In genomic region chr1:161784963-161785362, GRCh38 we compare ENCODE assay signal across 17 cellular contexts. TPM values are rescaled to one million over a fixed set of nuclear protein-coding genes. Genes with fewer than 3 reads are reported as not detected.
DNase-seq lines count a peak whose midpoint lies in the region; ATAC-seq, FAIRE-seq and TF ChIP-seq lines count a peak whose summit lies in the region.
"Had no signal": no experiment of that assay in that cellular context is flagged by ENCODE, and none has a peak within 500 bp of the region (broad histone marks: within the 10 kb centered on the region; RNA-seq: fewer than 3 reads in every experiment).

No MANE protein-coding gene starts in this region.

- H4K20me1 ChIP-seq in HepG2 (ENCODE audit: insufficient read depth, low read length) = no peaks in the 10 kb centered on the region

- H3K4me1 Mint-ChIP-seq in T-helper 17 cell (peaks cover 14% of the 10 kb centered on the region), mesothelial cell of epicardium (no peaks in the 10 kb centered on the region)

- ATAC-seq in right lobe of liver (peak in 3 of 4 donors; percentile 29 to 63 (median 51)), HepG2 (no peak), T-helper 17 cell (no peak)

- H3K4me1 ChIP-seq in right lobe of liver (no peaks in the 10 kb centered on the region), HepG2 (ENCODE audit: insufficient read depth, low read length) (no peaks in the 10 kb centered on the region)
- H3K4me1 ChIP-seq: BE2C, SJSA1 had no signal

- H2AFZ ChIP-seq in HepG2 (ENCODE audit: low read length) = no peak overlapping the region

- no peak for TF ChIP-seq CTCF in right lobe of liver (IDR thresholded peaks at IDR 0.05)
- no peak for TF ChIP-seq CTCF in HepG2 (CRISPR knock-in tag; IDR thresholded peaks at IDR 0.05)
- TF ChIP-seq CTCF in mesothelial cell of epicardium (IDR thresholded peaks at IDR 0.05; ENCODE audit: unreplicated experiment) = no peak

- H3K4me3 Mint-ChIP-seq in T-helper 17 cell (no peak overlapping the region), mesothelial cell of epicardium (no peak overlapping the region)
- H3K4me3 Mint-ChIP-seq: CD4-positive, alpha-beta T cell had no signal

- intact Hi-C loops in right lobe of liver (cut with DNase I) (no loop called here), HepG2 (cut with micrococcal nuclease; ENCODE audit: unreplicated experiment) (no loop called here)

- no peak overlapping the region for H3K9ac ChIP-seq in HepG2 (ENCODE audit: insufficient read depth, low read depth, low read length)

- H3K79me2 ChIP-seq in HepG2 (ENCODE audit: insufficient read depth, low read length) = no peaks in the 10 kb centered on the region

- POLR2A ChIA-PET in HepG2 (lab: Yijun Ruan, JAX) = no interaction called here

- DNase-seq in right lobe of liver = no peak
- no peak for DNase-seq in HepG2 (ENCODE audit: low spot score)
- DNase-seq in T-helper 17 cell = no peak
- DNase-seq in midbrain (lab: John Stamatoyannopoulos, UW) = peak; percentile 50
- peak; percentile 44 for DNase-seq in superior temporal gyrus (ENCODE audit: extremely low spot score)
- DNase-seq in mesothelial cell of epicardium (ENCODE audit: low spot score in 2 of 2, unreplicated experiment in 2 of 2) = no peak
- DNase-seq in mucosa of gallbladder (ENCODE audit: low spot score) = no peak
- no peak for DNase-seq in NCI-H1417 (lab: John Stamatoyannopoulos, UW)
- DNase-seq: BE2C; CD4-positive, alpha-beta T cell; NCI-H1105 treated with DMSO at 0.1 percent for 48 hours; NCI-H187 treated with DMSO at 0.1 percent for 48 hours; NCI-H446; NCI-H69; NK-92 treated with Interleukin-12 subunit alpha and Interleukin-12 subunit beta, amount 100 ng/mL, for 24 hours; RPMI8226 had no signal

- TF ChIP-seq RAD21 in HepG2 (CRISPR knock-in tag; IDR thresholded peaks at IDR 0.05) = no peak

- TF ChIP-seq EP300 in HepG2 (IDR thresholded peaks at IDR 0.05; ENCODE audit: low read depth in 2 of 2, low read length in 2 of 2) (no peak), HepG2 (CRISPR knock-in tag; IDR thresholded peaks at IDR 0.05; ENCODE audit: borderline replicate concordance) (no peak)

- in situ Hi-C loops in HepG2 (cut with HindIII; ENCODE audit: extremely low pct_ligation_motif_present, low pct_unique_long_range_greater_than_20kb) = no loop called here

- H3K36me3 Mint-ChIP-seq in T-helper 17 cell (ENCODE audit: low read depth) (peaks cover 10% of the 10 kb centered on the region), mesothelial cell of epicardium (peaks cover 8% of the 10 kb centered on the region)

- no peak for TF ChIP-seq POLR2A in right lobe of liver (IDR thresholded peaks at IDR 0.05)
- TF ChIP-seq POLR2A in HepG2 (IDR thresholded peaks at IDR 0.05; ENCODE audit: insufficient read depth in 1 of 2, low read depth in 2 of 2, low read length in 2 of 2) = no peak

- H3K4me3 ChIP-seq in right lobe of liver = no peak overlapping the region
- no peak overlapping the region for H3K4me3 ChIP-seq in HepG2 (replicated peaks in 1 of 3; ENCODE audit: insufficient read depth in 1 of 3, low read depth in 2 of 3, low read length in 3 of 3)
- H3K4me3 ChIP-seq: SJSA1 had no signal

- no peak overlapping the region for H3K27ac ChIP-seq in right lobe of liver
- no peak overlapping the region for H3K27ac ChIP-seq in HepG2 (ENCODE audit: extremely low read length, insufficient read depth, low read length)
- H3K27ac ChIP-seq: SJSA1 had no signal

- H3K27ac Mint-ChIP-seq in T-helper 17 cell = peak overlapping the region; percentile 32
- no peak overlapping the region for H3K27ac Mint-ChIP-seq in mesothelial cell of epicardium

- H3K27me3 Mint-ChIP-seq in T-helper 17 cell (no peaks in the 10 kb centered on the region), mesothelial cell of epicardium (ENCODE audit: low read depth) (no peaks in the 10 kb centered on the region)
- H3K27me3 Mint-ChIP-seq: CD4-positive, alpha-beta T cell had no signal

- no peak for FAIRE-seq in HepG2 (lab: Jason Lieb, UNC)

- H3K4me2 ChIP-seq in HepG2 (ENCODE audit: low read depth, low read length) = no peak overlapping the region

- H3K9me3 ChIP-seq in right lobe of liver = no peaks in the 10 kb centered on the region
- H3K9me3 ChIP-seq in HepG2 (ENCODE audit: low read length) = no peaks in the 10 kb centered on the region
- H3K9me3 ChIP-seq in T-helper 17 cell (ENCODE audit: control insufficient read depth, low read length, poor library complexity, severe bottlenecking) = no peaks in the 10 kb centered on the region
- H3K9me3 ChIP-seq: BE2C, SJSA1 had no signal

- CTCF ChIA-PET in HepG2 (lab: Yijun Ruan, JAX; ENCODE audit: low intra/inter-chr PET ratio, low total read pairs) = no interaction called here

- 31% methylated on average over 1 of the region's 1 CpG for WGBS in right lobe of liver (ENCODE audit: insufficient coverage, low coverage, low lambda C conversion rate, missing lambda C conversion rate)
- WGBS in HepG2 (ENCODE audit: low lambda C conversion rate) = 97% methylated on average over 1 of the region's 1 CpG

- H3K36me3 ChIP-seq in right lobe of liver (peaks cover 0 to 54% (median 18%) of the 10 kb centered on the region in 4 donors), HepG2 (replicated peaks in 1 of 2; ENCODE audit: control insufficient read depth in 1 of 2, insufficient read depth in 2 of 2, low read length in 2 of 2) (peaks cover 8 to 44% of the 10 kb centered on the region in 2 experiments; a peak in 4 of 5 replicates)

- BruUV-seq in HepG2 (replicated peaks; lab: Mats Ljungman, UMichigan) = no TSS peak

- H3K9me3 Mint-ChIP-seq in mesothelial cell of epicardium = no peaks in the 10 kb centered on the region
- H3K9me3 Mint-ChIP-seq: CD4-positive, alpha-beta T cell had no signal

- H3K27me3 ChIP-seq in right lobe of liver (no peaks in the 10 kb centered on the region), HepG2 (ENCODE audit: control insufficient read depth in 1 of 2, insufficient read depth in 2 of 2, low read length in 2 of 2) (no peaks in the 10 kb centered on the region)
- H3K27me3 ChIP-seq: BE2C, SJSA1 had no signal

TF ChIP-seq in HepG2, 621 proteins besides CTCF, POLR2A, EP300 and RAD21:
- no peak for TF ChIP-seq NCOA5 (CRISPR knock-in tag; IDR thresholded peaks at IDR 0.05)

RNA-seq across cellular contexts. Expression of gene ATF6, which starts 18.8 kb away (rescaled TPM):
- 10 to 100 TPM; 16.5 to 24.4 (median 20.4) TPM for total RNA-seq in right lobe of liver
- total RNA-seq in HepG2 (2016; rRNA removed; fragmentation: Illumina TruSeq; extraction: Trizol) = 10.5 and 13.2 TPM in 2 replicates
- 1.8 TPM in 2 replicates for total RNA-seq in HepG2 (2016; cell fraction: cytosol; rRNA removed; fragmentation: Illumina TruSeq; extraction: Trizol; ENCODE audit: low read depth)
- 9.5 and 13.6 TPM in 2 replicates for total RNA-seq in HepG2 (2016; cell fraction: insoluble cytoplasmic fraction; rRNA removed; fragmentation: Illumina TruSeq; extraction: Trizol)
- 3.0 and 3.7 TPM in 2 replicates for total RNA-seq in HepG2 (2016; cell fraction: membrane; rRNA removed; fragmentation: Illumina TruSeq; extraction: Trizol)
- 17.5 and 19.5 TPM in 2 replicates for total RNA-seq in HepG2 (2016; cell fraction: nucleus; rRNA removed; fragmentation: Illumina TruSeq; extraction: Trizol)
- polyA plus RNA-seq in HepG2 (2011; rRNA removed) = 12.9 and 14.5 TPM in 2 replicates
- 7.9 and 12.5 TPM in 2 replicates for polyA plus RNA-seq in HepG2 (2011; cell fraction: cytosol; rRNA removed)
- polyA plus RNA-seq in HepG2 (2011; cell fraction: nucleus; rRNA removed) = 3.8 and 5.4 TPM in 2 replicates
- 12.0 and 12.6 TPM in 2 replicates for polyA plus RNA-seq in HepG2 (2012)
- 0.79 and 0.95 TPM in 2 replicates for polyA plus RNA-seq in HepG2 (2016; cell fraction: cytosol; fragmentation: Illumina TruSeq; extraction: Trizol; ENCODE audit: low read depth)
- 8.2 and 8.6 TPM in 2 replicates for polyA plus RNA-seq in HepG2 (2016; cell fraction: insoluble cytoplasmic fraction; fragmentation: Illumina TruSeq; extraction: Trizol; ENCODE audit: low read depth)
- polyA plus RNA-seq in HepG2 (2016; cell fraction: membrane; fragmentation: Illumina TruSeq; extraction: Trizol; ENCODE audit: low read depth) = 1.6 and 2.6 TPM in 2 replicates
- polyA plus RNA-seq in HepG2 (2016; cell fraction: nucleus; fragmentation: Illumina TruSeq; extraction: Trizol; ENCODE audit: insufficient read depth, low read depth) = 15.9 and 18.8 TPM in 2 replicates
- 16.3 and 37.0 TPM in 2 replicates for polyA minus RNA-seq in HepG2 (2011; rRNA and poly(A)+ RNA removed; ENCODE audit: low replicate concordance)
- 11.0 and 13.5 TPM in 2 replicates for polyA minus RNA-seq in HepG2 (2011; cell fraction: cytosol; rRNA and poly(A)+ RNA removed)
- 26.9 and 31.3 TPM in 2 replicates for polyA minus RNA-seq in HepG2 (2011; cell fraction: nucleus; rRNA and poly(A)+ RNA removed)
- total RNA-seq in T-helper 17 cell = 10 to 100 TPM; 17.0 to 18.6 TPM
- total RNA-seq in mesothelial cell of epicardium = 26.1 to 28.0 TPM (median 27.4 TPM) in 3 replicates
- 23.6 TPM for total RNA-seq in mucosa of gallbladder

RNA-seq across cellular contexts. Expression of gene DUSP12, which starts 35.4 kb away (rescaled TPM):
- 1 to 10 TPM; 4.0 to 7.1 (median 4.7) TPM for total RNA-seq in right lobe of liver
- total RNA-seq in HepG2 (2016; rRNA removed; fragmentation: Illumina TruSeq; extraction: Trizol) = 36.7 and 38.9 TPM in 2 replicates
- 14.3 and 14.5 TPM in 2 replicates for total RNA-seq in HepG2 (2016; cell fraction: cytosol; rRNA removed; fragmentation: Illumina TruSeq; extraction: Trizol; ENCODE audit: low read depth)
- 35.6 and 46.0 TPM in 2 replicates for total RNA-seq in HepG2 (2016; cell fraction: insoluble cytoplasmic fraction; rRNA removed; fragmentation: Illumina TruSeq; extraction: Trizol)
- 26.7 and 28.3 TPM in 2 replicates for total RNA-seq in HepG2 (2016; cell fraction: membrane; rRNA removed; fragmentation: Illumina TruSeq; extraction: Trizol)
- total RNA-seq in HepG2 (2016; cell fraction: nucleus; rRNA removed; fragmentation: Illumina TruSeq; extraction: Trizol) = 21.1 and 25.5 TPM in 2 replicates
- polyA plus RNA-seq in HepG2 (2011; rRNA removed) = 33.8 and 37.1 TPM in 2 replicates
- polyA plus RNA-seq in HepG2 (2011; cell fraction: cytosol; rRNA removed) = 24.9 and 28.8 TPM in 2 replicates
- polyA plus RNA-seq in HepG2 (2011; cell fraction: nucleus; rRNA removed) = 31.1 and 32.0 TPM in 2 replicates
- polyA plus RNA-seq in HepG2 (2012) = 27.3 and 33.7 TPM in 2 replicates
- 15.2 and 18.8 TPM in 2 replicates for polyA plus RNA-seq in HepG2 (2016; cell fraction: cytosol; fragmentation: Illumina TruSeq; extraction: Trizol; ENCODE audit: low read depth)
- polyA plus RNA-seq in HepG2 (2016; cell fraction: insoluble cytoplasmic fraction; fragmentation: Illumina TruSeq; extraction: Trizol; ENCODE audit: low read depth) = 43.1 and 44.3 TPM in 2 replicates
- polyA plus RNA-seq in HepG2 (2016; cell fraction: membrane; fragmentation: Illumina TruSeq; extraction: Trizol; ENCODE audit: low read depth) = 25.1 and 26.7 TPM in 2 replicates
- polyA plus RNA-seq in HepG2 (2016; cell fraction: nucleus; fragmentation: Illumina TruSeq; extraction: Trizol; ENCODE audit: insufficient read depth, low read depth) = 36.8 and 39.4 TPM in 2 replicates
- 15.3 and 23.4 TPM in 2 replicates for polyA minus RNA-seq in HepG2 (2011; rRNA and poly(A)+ RNA removed; ENCODE audit: low replicate concordance)
- 9.5 and 11.6 TPM in 2 replicates for polyA minus RNA-seq in HepG2 (2011; cell fraction: cytosol; rRNA and poly(A)+ RNA removed)
- polyA minus RNA-seq in HepG2 (2011; cell fraction: nucleus; rRNA and poly(A)+ RNA removed) = 16.8 and 16.9 TPM in 2 replicates
- total RNA-seq in T-helper 17 cell = 10 to 100 TPM; 17.2 to 24.8 TPM
- total RNA-seq in mesothelial cell of epicardium = 23.5 to 28.7 TPM (median 26.0 TPM) in 3 replicates
- total RNA-seq in mucosa of gallbladder = 15.4 TPM

Comparison
In these comparisons a context has a peak if more than half of its experiments do, and no peak if none do; other contexts are left out.
1. ATAC-seq: peak in right lobe of liver (3 of 4); none in HepG2 (single experiment) and T-helper 17 cell (single experiment).
2. DNase-seq: peak in midbrain (single experiment) and superior temporal gyrus (single experiment); none in right lobe of liver (0 of 3), HepG2 (single experiment), T-helper 17 cell (0 of 3), mesothelial cell of epicardium (0 of 2), mucosa of gallbladder (single experiment) and NCI-H1417 (0 of 3).